In the genomic region with DNA sequence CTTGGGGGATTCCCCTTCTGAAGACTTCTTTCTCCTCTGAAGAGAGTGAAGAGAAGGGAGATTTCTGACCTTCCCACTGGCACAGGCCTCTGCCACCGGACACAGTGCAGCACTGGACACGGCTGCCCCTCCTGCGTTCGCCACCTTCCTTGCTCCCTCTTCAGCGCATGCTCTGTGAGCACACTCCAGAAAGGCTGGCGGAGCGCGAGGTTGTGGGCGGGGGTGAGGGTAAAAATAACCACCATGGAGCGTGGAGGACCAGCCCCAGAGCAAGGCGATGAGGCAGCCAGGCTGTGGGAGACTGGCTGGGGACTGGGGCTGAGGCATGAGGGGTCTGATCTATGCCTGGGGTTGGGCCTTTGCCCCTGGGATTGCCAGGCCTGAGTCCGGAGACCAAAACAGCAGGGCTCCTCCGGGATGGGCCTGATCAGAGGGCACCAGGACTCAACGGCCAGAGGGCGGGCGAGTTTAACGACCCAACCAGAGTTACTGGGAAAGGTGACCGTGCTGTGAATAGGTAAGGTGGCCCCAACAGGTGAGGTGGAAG, we compare ENCODE assay signal across 19 cellular contexts.
DNase-seq lines count a peak whose midpoint lies in the region; ATAC-seq and TF ChIP-seq lines count a peak whose summit lies in the region.
"Had no signal": no experiment of that assay in that cellular context is flagged by ENCODE, and none has a peak within 500 bp of the region (broad histone marks: within the 10 kb centered on the region; RNA-seq: fewer than 3 reads in every experiment).

No MANE protein-coding gene starts in this region.

- CTCF ChIA-PET in MCF 10A (lab: Yijun Ruan, JAX): no interaction called here
- CTCF ChIA-PET in activated naive CD4-positive, alpha-beta T cell treated with anti-CD3 and anti-CD28 coated beads for 36 hours (lab: Charles Lee): no interaction called here

- no peak overlapping the region for H3K4me3 ChIP-seq in neuronal stem cell (ENCODE audit: low read length in 2 of 2)
- H3K4me3 ChIP-seq: GM12878, GM23338, PC-9 had no signal

- H3K4ac ChIP-seq in neuronal stem cell (ENCODE audit: low read length): no peak overlapping the region

- peaks cover 53% of the 10 kb centered on the region for H3K4me1 Mint-ChIP-seq in type B pancreatic cell (ENCODE audit: unreplicated experiment)
- H3K4me1 Mint-ChIP-seq in MCF 10A (ENCODE audit: insufficient read depth, unreplicated experiment): no peaks in the 10 kb centered on the region
- peaks cover 4% of the 10 kb centered on the region for H3K4me1 Mint-ChIP-seq in activated naive CD4-positive, alpha-beta T cell treated with anti-CD3 and anti-CD28 coated beads for 36 hours (ENCODE audit: low read depth)

- no peak overlapping the region for H2AFZ ChIP-seq in neuronal stem cell (ENCODE audit: low read length)
- H2AFZ ChIP-seq: GM23338, PC-9 had no signal

- H2AK5ac ChIP-seq in neuronal stem cell (ENCODE audit: low read depth, low read length): peak overlapping the region; percentile 44

- no CpG with 5 or more reads among the region's 18 CpGs for WGBS in neuronal stem cell (ENCODE audit: extremely low coverage in 2 of 2, insufficient read length in 2 of 2, insufficient replicate concordance in 1 of 2), 2 donors

- peaks cover 18 to 38% of the 10 kb centered on the region in 2 donors for H3K4me1 ChIP-seq in neuronal stem cell (ENCODE audit: control insufficient read depth in 2 of 2, insufficient read depth in 1 of 2, low read depth in 1 of 2, low read length in 2 of 2)

- peaks cover 2 to 11% of the 10 kb centered on the region in 2 donors for H3K36me3 ChIP-seq in neuronal stem cell (replicated peaks in 1 of 2; ENCODE audit: control insufficient read depth in 2 of 2, insufficient read depth in 2 of 2, low read length in 2 of 2)

- H3K79me1 ChIP-seq in neuronal stem cell (ENCODE audit: low read depth, low read length): peaks cover 15% of the 10 kb centered on the region

- no peak overlapping the region for H2BK12ac ChIP-seq in neuronal stem cell (ENCODE audit: low read length)

- H4K91ac ChIP-seq in neuronal stem cell (ENCODE audit: low read depth, low read length, poor library complexity): no peak overlapping the region

- BruUV-seq in MCF 10A (replicated peaks; lab: Mats Ljungman, UMichigan): no TSS peak

- H3K9ac ChIP-seq in neuronal stem cell (ENCODE audit: low read depth, low read length, poor library complexity): no peak overlapping the region

- peaks cover 19% of the 10 kb centered on the region for H3K36me3 Mint-ChIP-seq in type B pancreatic cell
- no peaks in the 10 kb centered on the region for H3K36me3 Mint-ChIP-seq in MCF 10A (ENCODE audit: insufficient read depth, unreplicated experiment)
- no peaks in the 10 kb centered on the region for H3K36me3 Mint-ChIP-seq in activated naive CD4-positive, alpha-beta T cell treated with anti-CD3 and anti-CD28 coated beads for 36 hours (ENCODE audit: low read depth)

- no peak for DNase-seq in Right ventricle myocardium inferior (ENCODE audit: missing footprints)
- DNase-seq in cardiac septum (ENCODE audit: low spot score): no peak
- peak; percentile 62 for DNase-seq in left ventricle myocardium superior
- DNase-seq in neuronal stem cell (ENCODE audit: low spot score): no peak
- DNase-seq in type B pancreatic cell (ENCODE audit: extremely low spot score, unreplicated experiment): peak; percentile 60
- no peak for DNase-seq in NCI-H187 treated with DMSO at 0.1 percent for 48 hours (lab: John Stamatoyannopoulos, UW)
- no peak for DNase-seq in MCF 10A (ENCODE audit: unreplicated experiment)
- DNase-seq in activated naive CD4-positive, alpha-beta T cell treated with anti-CD3 and anti-CD28 coated beads for 36 hours: no peak
- DNase-seq: 8988T, DND-41, GDM1, MV-4-11, NCI-H1417, NCI-H1930, NCI-H748 treated with DMSO at 0.1 percent for 48 hours, PC-9 had no signal

- peak overlapping the region; percentile 91 for H3K18ac ChIP-seq in neuronal stem cell (ENCODE audit: low read length)

- H3K4me3 Mint-ChIP-seq in type B pancreatic cell (peak overlapping the region; percentile 20), MCF 10A (ENCODE audit: unreplicated experiment) (no peak overlapping the region)
- H3K4me3 Mint-ChIP-seq in activated naive CD4-positive, alpha-beta T cell treated with anti-CD3 and anti-CD28 coated beads for 36 hours: no peak overlapping the region
- H3K4me3 Mint-ChIP-seq: GM23338 had no signal

- no peak overlapping the region for H3K14ac ChIP-seq in neuronal stem cell (ENCODE audit: low read length)

- H3K9me3 ChIP-seq in neuronal stem cell (replicated peaks in 1 of 2; ENCODE audit: control insufficient read depth in 2 of 2, insufficient read depth in 1 of 2, low read depth in 1 of 2, low read length in 2 of 2): peaks cover 0 to 4% of the 10 kb centered on the region in 2 donors

- POLR2A ChIA-PET in MCF 10A (lab: Yijun Ruan, JAX): no interaction called here

- intact Hi-C loops in Right ventricle myocardium inferior (cut with DNase I): no loop called here
- intact Hi-C loops in cardiac septum (cut with DNase I): no loop called here
- intact Hi-C loops in left ventricle myocardium superior (cut with micrococcal nuclease): no loop called here
- intact Hi-C loops in MCF 10A (cut with micrococcal nuclease): no loop called here
- intact Hi-C loops in activated naive CD4-positive, alpha-beta T cell treated with anti-CD3 and anti-CD28 coated beads for 36 hours (cut with micrococcal nuclease): no loop called here

- H3K27ac Mint-ChIP-seq in type B pancreatic cell: peak overlapping the region; percentile 6
- H3K27ac Mint-ChIP-seq in MCF 10A (ENCODE audit: low read depth, unreplicated experiment): no peak overlapping the region
- H3K27ac Mint-ChIP-seq in activated naive CD4-positive, alpha-beta T cell treated with anti-CD3 and anti-CD28 coated beads for 36 hours: no peak overlapping the region

- no peak overlapping the region for H3K4me2 ChIP-seq in neuronal stem cell (ENCODE audit: insufficient read depth, low read length, poor library complexity, severe bottlenecking)
- H3K4me2 ChIP-seq: GM23338, PC-9 had no signal

- no peak overlapping the region for H4K8ac ChIP-seq in neuronal stem cell (ENCODE audit: low read depth, low read length)

- H2BK120ac ChIP-seq in neuronal stem cell (ENCODE audit: low read depth, low read length): no peak overlapping the region

- ATAC-seq in Right ventricle myocardium inferior (peak; percentile 83), left ventricle myocardium superior (peak; percentile 97)
- ATAC-seq: GM12878, GM23338, HCT116 had no signal

- H2BK15ac ChIP-seq in neuronal stem cell (ENCODE audit: low read length): peak overlapping the region; percentile 64

- peak overlapping the region; percentile 63 for H3K23ac ChIP-seq in neuronal stem cell (ENCODE audit: low read depth, low read length, poor library complexity)

- H3K27me3 ChIP-seq in neuronal stem cell (ENCODE audit: control insufficient read depth in 3 of 3, insufficient read depth in 3 of 3, low read depth in 1 of 3, low read length in 3 of 3): no peaks in the 10 kb centered on the region

- H3K27me3 Mint-ChIP-seq in type B pancreatic cell (peaks cover 4% of the 10 kb centered on the region), MCF 10A (ENCODE audit: insufficient read depth, unreplicated experiment) (peaks cover 13% of the 10 kb centered on the region)
- peaks cover 3% of the 10 kb centered on the region for H3K27me3 Mint-ChIP-seq in activated naive CD4-positive, alpha-beta T cell treated with anti-CD3 and anti-CD28 coated beads for 36 hours (ENCODE audit: low read depth)

- TF ChIP-seq CTCF in type B pancreatic cell (conservative IDR thresholded peaks at IDR 0.05): no peak
- no peak for TF ChIP-seq CTCF in MCF 10A (IDR thresholded peaks at IDR 0.05; ENCODE audit: unreplicated experiment)

- H3K27ac ChIP-seq in neuronal stem cell (replicated peaks; ENCODE audit: low read length): no peak overlapping the region
- H3K27ac ChIP-seq: PC-9 had no signal

- H2BK5ac ChIP-seq in neuronal stem cell (ENCODE audit: low read length): no peak overlapping the region

- H3K9me3 Mint-ChIP-seq in type B pancreatic cell (no peaks in the 10 kb centered on the region), MCF 10A (ENCODE audit: unreplicated experiment) (no peaks in the 10 kb centered on the region)
- H3K9me3 Mint-ChIP-seq in activated naive CD4-positive, alpha-beta T cell treated with anti-CD3 and anti-CD28 coated beads for 36 hours: no peaks in the 10 kb centered on the region
- H3K9me3 Mint-ChIP-seq: GM23338 had no signal

Comparison
In these comparisons a context has a peak if more than half of its experiments do, and no peak if none do; other contexts are left out.
1. DNase-seq: peak in left ventricle myocardium superior (single experiment) and type B pancreatic cell (single experiment); none in Right ventricle myocardium inferior (single experiment), cardiac septum (single experiment), neuronal stem cell (single experiment), NCI-H187 treated with DMSO at 0.1 percent for 48 hours (single experiment), MCF 10A (single experiment) and activated naive CD4-positive, alpha-beta T cell treated with anti-CD3 and anti-CD28 coated beads for 36 hours (single experiment).